Comparison of ENCODE assay signal across 1 cellular context in the genomic region with DNA sequence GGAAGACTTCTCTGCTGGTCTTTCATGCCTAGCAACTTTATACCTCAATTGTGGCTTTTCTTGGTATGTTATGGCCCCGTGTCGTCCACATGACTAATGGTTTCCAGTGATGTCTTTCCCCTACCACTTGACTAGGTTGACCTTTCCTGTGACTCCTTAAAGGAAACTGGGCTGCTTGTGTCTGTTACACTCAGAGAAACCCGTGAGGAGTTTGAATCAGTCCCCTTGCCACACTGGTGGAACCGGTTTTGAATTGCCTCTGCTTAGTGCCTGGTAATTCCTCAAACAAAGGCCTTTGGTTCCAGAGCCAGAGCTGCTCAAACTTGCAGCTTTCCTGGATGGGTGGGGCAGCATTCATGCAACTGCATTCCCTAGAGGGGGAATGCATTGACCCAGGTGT.
A peak's percentile ranks its signal among the peaks of the same experiment; 100 is the strongest.
TF ChIP-seq lines count a peak whose summit lies in the region.

No MANE protein-coding gene starts in this region.

TF ChIP-seq in IMR-90, 13 proteins besides CTCF, POLR2A, EP300 and RAD21 (continued from another document):
- TF ChIP-seq, protein P1, sequence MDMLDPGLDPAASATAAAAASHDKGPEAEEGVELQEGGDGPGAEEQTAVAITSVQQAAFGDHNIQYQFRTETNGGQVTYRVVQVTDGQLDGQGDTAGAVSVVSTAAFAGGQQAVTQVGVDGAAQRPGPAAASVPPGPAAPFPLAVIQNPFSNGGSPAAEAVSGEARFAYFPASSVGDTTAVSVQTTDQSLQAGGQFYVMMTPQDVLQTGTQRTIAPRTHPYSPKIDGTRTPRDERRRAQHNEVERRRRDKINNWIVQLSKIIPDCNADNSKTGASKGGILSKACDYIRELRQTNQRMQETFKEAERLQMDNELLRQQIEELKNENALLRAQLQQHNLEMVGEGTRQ (IDR thresholded peaks at IDR 0.05; ENCODE audit: low read depth, low read length): peak; percentile 26; the same call in 1 of the 2 replicates
- TF ChIP-seq MAZ (IDR thresholded peaks at IDR 0.05; ENCODE audit: borderline replicate concordance, low read depth, low read length) (no peak), SMC3 (IDR thresholded peaks at IDR 0.05; ENCODE audit: low read depth, low read length) (no peak)
